12 cellular contexts compared by ENCODE assay signal in genomic region chr9:715743-716400, GRCh38.
DNase-seq lines count a peak whose midpoint lies in the region; TF ChIP-seq lines count a peak whose summit lies in the region.
"Had no signal": no experiment of that assay in that cellular context is flagged by ENCODE, and none has a peak within 500 bp of the region (broad histone marks: within the 10 kb centered on the region; RNA-seq: fewer than 3 reads in every experiment).

No MANE protein-coding gene starts in this region.

- 89 to 100% methylated on average over 1 to 3 of the region's 3 CpGs for WGBS in mesodermal cell (ENCODE audit: insufficient coverage in 2 of 2), 2 experiments

- H3K4me3 ChIP-seq in mesodermal cell (ENCODE audit: extremely low read depth, insufficient read depth, low read length, poor library complexity, severe bottlenecking) (no peak overlapping the region), tibial artery (peak overlapping the region; percentile 34 to 43)
- H3K4me3 ChIP-seq: SJCRH30 had no signal

- peak in 1 of 2 experiments; percentile 6 for TF ChIP-seq CTCF in tibial artery (IDR thresholded peaks at IDR 0.05)

- no peaks in the 10 kb centered on the region for H3K27me3 ChIP-seq in tibial artery
- H3K27me3 ChIP-seq: SJCRH30 had no signal

- H3K9me3 ChIP-seq in mesodermal cell (ENCODE audit: control insufficient read depth, low read length) (no peaks in the 10 kb centered on the region), tibial artery (no peaks in the 10 kb centered on the region)
- H3K9me3 ChIP-seq: SJCRH30 had no signal

- H3K36me3 ChIP-seq in mesodermal cell (ENCODE audit: control insufficient read depth, insufficient read depth, low read length) (peaks cover 17% of the 10 kb centered on the region), tibial artery (peaks cover 20 to 23% (median 23%) of the 10 kb centered on the region in 3 donors)

- intact Hi-C loops in tibial artery (cut with DNase I; ENCODE audit: low total_unique reads) = no loop called here

- peak; percentile 2 for DNase-seq in OCI-M1 (lab: John Stamatoyannopoulos, UW)
- no peak for DNase-seq in epithelial cell of prostate (ENCODE audit: low read depth, low spot score)
- DNase-seq in tibial artery = no peak
- DNase-seq in NCI-H2227 treated with DMSO at 0.1 percent for 48 hours (lab: John Stamatoyannopoulos, UW) = no peak
- no peak for DNase-seq in stimulated activated CD8-positive, alpha-beta memory T cell treated with anti-CD3 and anti-CD28 coated beads, Interleukin-4, amount 100 ng/mL, for 48 hours
- no peak for DNase-seq in NCI-H2029 treated with DMSO at 0.1 percent for 48 hours (lab: John Stamatoyannopoulos, UW)
- DNase-seq in mesenteric fat pad (ENCODE audit: low spot score) = no peak
- DNase-seq: activated CD4-positive, alpha-beta memory T cell treated with anti-CD3 and anti-CD28 coated beads for 36 hours; NCI-H1694 treated with DMSO at 0.1 percent for 48 hours; posterior cingulate gyrus had no signal

- H3K4me1 ChIP-seq in mesodermal cell (ENCODE audit: control insufficient read depth, insufficient read depth, low read length, poor library complexity, severe bottlenecking) = no peaks in the 10 kb centered on the region
- H3K4me1 ChIP-seq in tibial artery = peaks cover 0 to 98% (median 61%) of the 10 kb centered on the region in 4 donors

- H3K27ac ChIP-seq in epithelial cell of prostate (peak overlapping the region; percentile 28), mesodermal cell (ENCODE audit: low read depth, low read length, severe bottlenecking) (peak overlapping the region; percentile 20), tibial artery (peak overlapping the region; percentile 69 to 77)

Comparison
In these comparisons a context has a peak if more than half of its experiments do, and no peak if none do; other contexts are left out.
1. H3K27ac ChIP-seq: peak in every context shown above with its lines; median percentile 73 in tibial artery; 28 in epithelial cell of prostate; 20 in mesodermal cell.